34 cellular contexts compared by ENCODE assay signal in genomic region chr13:110564472-110564985, GRCh38. TPM values are rescaled to one million over a fixed set of nuclear protein-coding genes. Genes with fewer than 3 reads are reported as not detected.
A peak's percentile ranks its signal among the peaks of the same experiment; 100 is the strongest.
DNase-seq lines count a peak whose midpoint lies in the region; ATAC-seq and TF ChIP-seq lines count a peak whose summit lies in the region.
"Had no signal": no experiment of that assay in that cellular context is flagged by ENCODE, and none has a peak within 500 bp of the region (broad histone marks: within the 10 kb centered on the region; RNA-seq: fewer than 3 reads in every experiment).

No MANE protein-coding gene starts in this region.

- peaks cover 0 to 53% (median 7%) of the 10 kb centered on the region in 11 experiments; a peak in 8 of 22 replicates for H3K36me3 ChIP-seq in BLaER1 treated with 17β-estradiol and CSF1 and Interleukin-3, amounts not matched to agents 10 nM and 100 nM
- H3K36me3 ChIP-seq in Caco-2 (ENCODE audit: control insufficient read depth, insufficient read depth, low read length): peaks cover 4% of the 10 kb centered on the region
- H3K36me3 ChIP-seq: ascending aorta, BE2C, cardiac muscle cell, colonic mucosa, neutrophil, SJCRH30, uterus had no signal

- peaks cover 11% of the 10 kb centered on the region for H3K9me3 Mint-ChIP-seq in Caco-2 (ENCODE audit: unreplicated experiment)
- peaks cover 36% of the 10 kb centered on the region for H3K9me3 Mint-ChIP-seq in nephron progenitor cell
- H3K9me3 Mint-ChIP-seq: immature natural killer cell had no signal

- CTCF ChIA-PET in Caco-2 (lab: Charles Lee): no interaction called here

- DNase-seq in Caco-2 (no peak), nephron progenitor cell (no peak), medulla oblongata (ENCODE audit: extremely low spot score) (no peak)
- DNase-seq in activated CD4-positive, alpha-beta T cell treated with anti-CD3 and anti-CD28 coated beads for 4 hours: no peak
- DNase-seq: ACHN; activated CD4-positive, alpha-beta T cell treated with anti-CD3 and anti-CD28 coated beads, Interleukin-2, amount 50 U/mL, for 1 hour; activated naive CD4-positive, alpha-beta T cell treated with anti-CD3 and anti-CD28 coated beads, Interleukin-2, amount 50 U/mL, for 16 hours; BE2C; Calu3; colonic mucosa; DMS79; effector CD8-positive, alpha-beta T cell; hypothalamus; immature natural killer cell; KG1; left colon; mammary epithelial cell; MM.1S; NCI-H1105 treated with DMSO at 0.1 percent for 48 hours; NCI-H187 treated with DMSO at 0.1 percent for 48 hours; NCI-H2171; right cardiac atrium; RPMI8226; SJCRH30; stimulated activated CD4-positive, alpha-beta T cell treated with anti-CD3 and anti-CD28 coated beads, Interleukin-1b, Interleukin-23, amount 100 ng/mL, for 48 hours; stimulated activated naive CD4-positive, alpha-beta T cell treated with Interleukin-2 at 50 U/mL for 16 hours; SW 1271; uterus had no signal

- H3K4me1 Mint-ChIP-seq in Caco-2 (ENCODE audit: low read depth, unreplicated experiment): peaks cover 19% of the 10 kb centered on the region
- H3K4me1 Mint-ChIP-seq in nephron progenitor cell: peaks cover 83% of the 10 kb centered on the region

- no peaks in the 10 kb centered on the region for H3K9me3 ChIP-seq in BLaER1 treated with 17β-estradiol and CSF1 and Interleukin-3, amounts not matched to agents 10 nM and 100 nM (replicated peaks in 1 of 11)
- H3K9me3 ChIP-seq in Caco-2: no peaks in the 10 kb centered on the region
- H3K9me3 ChIP-seq: ascending aorta, BE2C, colonic mucosa, neutrophil, SJCRH30, uterus had no signal

- H3K9ac ChIP-seq in BLaER1 treated with 17β-estradiol and CSF1 and Interleukin-3, amounts not matched to agents 10 nM and 100 nM: peak overlapping the region in 2 of 11 experiments; percentile 85 to 90; a peak in 2 of 22 replicates

- TF ChIP-seq CTCF in Caco-2 (IDR thresholded peaks at IDR 0.05; ENCODE audit: insufficient read depth in 1 of 2, low read depth in 1 of 2, low read length in 1 of 2, severe bottlenecking in 1 of 2, unreplicated experiment in 1 of 2) (no peak), VCaP (conservative IDR thresholded peaks at IDR 0.05) (no peak), nephron progenitor cell (IDR thresholded peaks at IDR 0.05) (no peak)

- no peak overlapping the region for H3K27ac Mint-ChIP-seq in Caco-2 (ENCODE audit: unreplicated experiment)
- H3K27ac Mint-ChIP-seq in nephron progenitor cell: peak overlapping the region; percentile 54
- H3K27ac Mint-ChIP-seq: immature natural killer cell had no signal

- H3K36me3 Mint-ChIP-seq in Caco-2 (ENCODE audit: insufficient read depth, unreplicated experiment) (peaks cover 10% of the 10 kb centered on the region), nephron progenitor cell (ENCODE audit: low read depth) (peaks cover 34% of the 10 kb centered on the region)
- H3K36me3 Mint-ChIP-seq: immature natural killer cell had no signal

- H4K20me1 ChIP-seq in BLaER1 treated with 17β-estradiol and CSF1 and Interleukin-3, amounts not matched to agents 10 nM and 100 nM: peaks cover 7 to 68% (median 16%) of the 10 kb centered on the region in 11 experiments; a peak in 18 of 22 replicates

- POLR2A ChIA-PET in Caco-2 (lab: Charles Lee): interaction anchor here (0.8 kb wide), 1 partner anchor 109 kb away, joined by 3 read pairs; no protein-coding TSS in a partner anchor

- peak overlapping the region; percentile 85 for H3K4me3 Mint-ChIP-seq in Caco-2 (ENCODE audit: unreplicated experiment)
- H3K4me3 Mint-ChIP-seq in nephron progenitor cell: peak overlapping the region; percentile 56

- BruUV-seq in Caco-2 (replicated peaks; lab: Mats Ljungman, UMichigan): no TSS peak

- H3K4me3 ChIP-seq in BLaER1 treated with 17β-estradiol and CSF1 and Interleukin-3, amounts not matched to agents 10 nM and 100 nM: peak overlapping the region in 3 of 10 experiments; percentile 97 to 99 (median 98); a peak in 4 of 20 replicates
- no peak overlapping the region for H3K4me3 ChIP-seq in Caco-2 (ENCODE audit: low read depth, low read length)
- H3K4me3 ChIP-seq: ascending aorta, cardiac muscle cell, colonic mucosa, SJCRH30, uterus had no signal

- H3K27me3 ChIP-seq in BLaER1 treated with 17β-estradiol and CSF1 and Interleukin-3, amounts not matched to agents 10 nM and 100 nM: no peaks in the 10 kb centered on the region
- no peaks in the 10 kb centered on the region for H3K27me3 ChIP-seq in Caco-2 (replicated peaks; ENCODE audit: control insufficient read depth, insufficient read depth, low read length)
- H3K27me3 ChIP-seq: ascending aorta, cardiac muscle cell, colonic mucosa, SJCRH30, uterus had no signal

- H3K4me2 ChIP-seq in BLaER1 treated with 17β-estradiol and CSF1 and Interleukin-3, amounts not matched to agents 10 nM and 100 nM: peak overlapping the region in 7 of 11 experiments; percentile 95 to 100 (median 99); a peak in 12 of 22 replicates

- H3K27me3 Mint-ChIP-seq in Caco-2 (ENCODE audit: insufficient read depth, unreplicated experiment) (no peaks in the 10 kb centered on the region), nephron progenitor cell (ENCODE audit: low read depth, poor library complexity) (peaks cover 38% of the 10 kb centered on the region)

- no peak overlapping the region for H3K27ac ChIP-seq in BLaER1 treated with 17β-estradiol and CSF1 and Interleukin-3, amounts not matched to agents 10 nM and 100 nM
- peak overlapping the region; percentile 0; the same call in 1 of the 2 replicates for H3K27ac ChIP-seq in VCaP
- H3K27ac ChIP-seq: ascending aorta, cardiac muscle cell, colonic mucosa, neutrophil, SJCRH30, uterus had no signal

- no peak for ATAC-seq in HG02885 (IDR thresholded peaks at IDR 0.05; ENCODE audit: poor library complexity, unreplicated experiment)
- ATAC-seq: left colon, right cardiac atrium had no signal

- peaks cover 25 to 39% (median 32%) of the 10 kb centered on the region in 10 experiments for H3K4me1 ChIP-seq in BLaER1 treated with 17β-estradiol and CSF1 and Interleukin-3, amounts not matched to agents 10 nM and 100 nM
- peaks cover 22% of the 10 kb centered on the region for H3K4me1 ChIP-seq in Caco-2
- H3K4me1 ChIP-seq: BE2C, colonic mucosa, SJCRH30 had no signal

- intact Hi-C loops in Caco-2 (cut with micrococcal nuclease; ENCODE audit: unreplicated experiment): loop anchor here (5.0 kb wide), 2 partner anchors 37 to 342 kb away; no protein-coding TSS in a partner anchor

RNA-seq across cellular contexts. Expression of gene RAB20, which starts 3.0 kb away (rescaled TPM):
- 37.9 and 40.1 TPM in 2 replicates for total RNA-seq in Caco-2 (2022)

RNA-seq across cellular contexts. Expression of gene NAXD, which starts 50.8 kb away (rescaled TPM):
- total RNA-seq in Caco-2 (2022): 48.8 and 51.5 TPM in 2 replicates
